9 cellular contexts compared by ENCODE assay signal in genomic region chr13:99374994-99375805, GRCh38.
DNase-seq lines count a peak whose midpoint lies in the region; ATAC-seq, FAIRE-seq and TF ChIP-seq lines count a peak whose summit lies in the region.
"Had no signal": no experiment of that assay in that cellular context is flagged by ENCODE, and none has a peak within 500 bp of the region (broad histone marks: within the 10 kb centered on the region; RNA-seq: fewer than 3 reads in every experiment).

No MANE protein-coding gene starts in this region.

- peak; percentile 44 to 67 (median 52) for ATAC-seq in right lobe of liver
- ATAC-seq in HepG2 = no peak
- ATAC-seq in HG03442 (IDR thresholded peaks at IDR 0.05; ENCODE audit: unreplicated experiment) = peak; percentile 42

- no peak overlapping the region for H3K4me3 ChIP-seq in right lobe of liver
- no peak overlapping the region for H3K4me3 ChIP-seq in HepG2 (replicated peaks in 1 of 3; ENCODE audit: insufficient read depth in 1 of 3, low read depth in 2 of 3, low read length in 3 of 3)
- no peak overlapping the region for H3K4me3 ChIP-seq in transverse colon

- CTCF ChIA-PET in HepG2 (lab: Yijun Ruan, JAX; ENCODE audit: low intra/inter-chr PET ratio, low total read pairs) = no interaction called here

- H3K27me3 Mint-ChIP-seq in activated naive CD8-positive, alpha-beta T cell = no peaks in the 10 kb centered on the region

- in situ Hi-C loops in HepG2 (cut with HindIII; ENCODE audit: extremely low pct_ligation_motif_present, low pct_unique_long_range_greater_than_20kb) = no loop called here
- in situ Hi-C loops in transverse colon (cut with MboI; ENCODE audit: low pct_ligation_motif_present in 1 of 4, low pct_unique_long_range_greater_than_20kb in 1 of 4, low sequenced_read_pairs in 3 of 4) = no loop called here

- H3K9me3 ChIP-seq in right lobe of liver (no peaks in the 10 kb centered on the region), HepG2 (ENCODE audit: low read length) (no peaks in the 10 kb centered on the region), transverse colon (no peaks in the 10 kb centered on the region)

- TF ChIP-seq RAD21 in HepG2 (CRISPR knock-in tag; IDR thresholded peaks at IDR 0.05) = no peak

- H3K27me3 ChIP-seq in right lobe of liver (no peaks in the 10 kb centered on the region), HepG2 (ENCODE audit: control insufficient read depth in 1 of 2, insufficient read depth in 2 of 2, low read length in 2 of 2) (no peaks in the 10 kb centered on the region), transverse colon (no peaks in the 10 kb centered on the region)

- H2AFZ ChIP-seq in HepG2 (ENCODE audit: low read length) = no peak overlapping the region

- BruUV-seq in HepG2 (replicated peaks; lab: Mats Ljungman, UMichigan) = no TSS peak

- H3K4me3 Mint-ChIP-seq in activated naive CD8-positive, alpha-beta T cell = peak overlapping the region; percentile 79

- H3K79me2 ChIP-seq in HepG2 (ENCODE audit: insufficient read depth, low read length) = no peaks in the 10 kb centered on the region

- WGBS in right lobe of liver (ENCODE audit: insufficient coverage, low coverage, low lambda C conversion rate, missing lambda C conversion rate) = 65% methylated on average over 6 of the region's 12 CpGs
- 97% methylated on average over 10 of the region's 12 CpGs for WGBS in HepG2 (ENCODE audit: low lambda C conversion rate)
- WGBS in transverse colon (ENCODE audit: low coverage in 1 of 2), 2 donors = 75 to 84% methylated on average over 2 to 12 of the region's 12 CpGs

- POLR2A ChIA-PET in HepG2 (lab: Yijun Ruan, JAX) = no interaction called here

- H3K36me3 ChIP-seq in right lobe of liver (peaks cover 0 to 11% (median 0%) of the 10 kb centered on the region in 4 donors), HepG2 (replicated peaks in 1 of 2; ENCODE audit: control insufficient read depth in 1 of 2, insufficient read depth in 2 of 2, low read length in 2 of 2) (peaks cover 0 to 15% of the 10 kb centered on the region in 2 experiments; a peak in 3 of 5 replicates), transverse colon (peaks cover 0 to 5% (median 0%) of the 10 kb centered on the region in 4 donors)

- no peak overlapping the region for H3K4me2 ChIP-seq in HepG2 (ENCODE audit: low read depth, low read length)

- no peak for FAIRE-seq in HepG2 (lab: Jason Lieb, UNC)

- H3K27ac Mint-ChIP-seq in activated naive CD8-positive, alpha-beta T cell = peak overlapping the region; percentile 93

- H3K4me1 ChIP-seq in right lobe of liver (no peaks in the 10 kb centered on the region), HepG2 (ENCODE audit: insufficient read depth, low read length) (no peaks in the 10 kb centered on the region), transverse colon (no peaks in the 10 kb centered on the region)

- H3K4me1 Mint-ChIP-seq in activated naive CD8-positive, alpha-beta T cell (ENCODE audit: low read depth) = peaks cover 93% of the 10 kb centered on the region

- no peak overlapping the region for H3K9ac ChIP-seq in HepG2 (ENCODE audit: insufficient read depth, low read depth, low read length)

- no peaks in the 10 kb centered on the region for H3K9me3 Mint-ChIP-seq in activated naive CD8-positive, alpha-beta T cell (ENCODE audit: low read depth)

- TF ChIP-seq POLR2A in right lobe of liver (IDR thresholded peaks at IDR 0.05) (no peak), HepG2 (IDR thresholded peaks at IDR 0.05; ENCODE audit: insufficient read depth in 1 of 2, low read depth in 2 of 2, low read length in 2 of 2) (no peak), transverse colon (IDR thresholded peaks at IDR 0.05) (no peak)

- no peak for TF ChIP-seq CTCF in right lobe of liver (IDR thresholded peaks at IDR 0.05)
- TF ChIP-seq CTCF in HepG2 (CRISPR knock-in tag; IDR thresholded peaks at IDR 0.05) = no peak
- no peak for TF ChIP-seq CTCF in transverse colon (IDR thresholded peaks at IDR 0.05)

- H4K20me1 ChIP-seq in HepG2 (ENCODE audit: insufficient read depth, low read length) = no peaks in the 10 kb centered on the region

- TF ChIP-seq EP300 in HepG2 (IDR thresholded peaks at IDR 0.05; ENCODE audit: low read depth in 2 of 2, low read length in 2 of 2) (no peak), HepG2 (CRISPR knock-in tag; IDR thresholded peaks at IDR 0.05; ENCODE audit: borderline replicate concordance) (no peak), transverse colon (IDR thresholded peaks at IDR 0.05; ENCODE audit: low read depth) (no peak)

- DNase-seq in right lobe of liver (peak in 1 of 3 donors; percentile 39), HepG2 (ENCODE audit: low spot score) (no peak), transverse colon (peak; percentile 50), NCI-H2029 (lab: John Stamatoyannopoulos, UW) (no peak), NCI-H187 treated with DMSO at 0.1 percent for 48 hours (lab: John Stamatoyannopoulos, UW) (no peak), cerebellum (ENCODE audit: low spot score) (no peak)
- DNase-seq: DND-41 had no signal

- intact Hi-C loops in right lobe of liver (cut with DNase I) = no loop called here
- intact Hi-C loops in HepG2 (cut with micrococcal nuclease; ENCODE audit: unreplicated experiment) = no loop called here
- intact Hi-C loops in transverse colon (cut with DNase I; ENCODE audit: low total_unique reads) = no loop called here

- H3K36me3 Mint-ChIP-seq in activated naive CD8-positive, alpha-beta T cell = peaks cover 41% of the 10 kb centered on the region

- H3K27ac ChIP-seq in right lobe of liver (no peak overlapping the region), HepG2 (ENCODE audit: extremely low read length, insufficient read depth, low read length) (no peak overlapping the region), transverse colon (peak overlapping the region in 3 of 4 donors; percentile 34 to 55 (median 52))

TF ChIP-seq in HepG2, 621 proteins besides CTCF, POLR2A, EP300 and RAD21:
- TF ChIP-seq PPARG (CRISPR knock-in tag; conservative IDR thresholded peaks at IDR 0.05) = no peak
- TF ChIP-seq ZNF672 (CRISPR knock-in tag; IDR thresholded peaks at IDR 0.05) = no peak
- TF ChIP-seq ZNF75D (CRISPR knock-in tag; IDR thresholded peaks at IDR 0.05; ENCODE audit: borderline replicate concordance) = no peak
- no peak for TF ChIP-seq ZNF275 (CRISPR knock-in tag; IDR thresholded peaks at IDR 0.05; ENCODE audit: borderline replicate concordance)
- TF ChIP-seq MYC (CRISPR knock-in tag; IDR thresholded peaks at IDR 0.05; ENCODE audit: borderline replicate concordance) = no peak
- no peak for TF ChIP-seq ZBTB38 (CRISPR knock-in tag; IDR thresholded peaks at IDR 0.05)
- no peak for TF ChIP-seq DRAP1 (CRISPR knock-in tag; IDR thresholded peaks at IDR 0.05)
- no peak for TF ChIP-seq NFIB (CRISPR knock-in tag; IDR thresholded peaks at IDR 0.05; ENCODE audit: borderline replicate concordance)
- no peak for TF ChIP-seq ZNF839 (CRISPR knock-in tag; IDR thresholded peaks at IDR 0.05; ENCODE audit: borderline replicate concordance)
- no peak for TF ChIP-seq BRCA1 (CRISPR knock-in tag; IDR thresholded peaks at IDR 0.05)
- TF ChIP-seq MAZ (IDR thresholded peaks at IDR 0.05; ENCODE audit: borderline replicate concordance, low read depth, low read length) = no peak
- TF ChIP-seq MAZ (CRISPR knock-in tag; IDR thresholded peaks at IDR 0.05; ENCODE audit: low read depth) = no peak
- TF ChIP-seq ZNF205 (CRISPR knock-in tag; IDR thresholded peaks at IDR 0.05) = no peak
- TF ChIP-seq ZBTB26 (CRISPR knock-in tag; IDR thresholded peaks at IDR 0.05; ENCODE audit: borderline replicate concordance) = no peak
- no peak for TF ChIP-seq PATZ1 (CRISPR knock-in tag; IDR thresholded peaks at IDR 0.05)
- no peak for TF ChIP-seq TBX3 (IDR thresholded peaks at IDR 0.05; ENCODE audit: borderline replicate concordance)
- TF ChIP-seq ZNF614 (CRISPR knock-in tag; IDR thresholded peaks at IDR 0.05; ENCODE audit: borderline replicate concordance) = no peak
- no peak for TF ChIP-seq ZNF878 (CRISPR knock-in tag; IDR thresholded peaks at IDR 0.05)

Comparison
In these comparisons a context has a peak if more than half of its experiments do, and no peak if none do; other contexts are left out.
1. H3K27ac ChIP-seq: peak in transverse colon (3 of 4); none in right lobe of liver (0 of 3) and HepG2 (single experiment).